ENCODE assay signal across 21 cellular contexts in the genomic region with DNA sequence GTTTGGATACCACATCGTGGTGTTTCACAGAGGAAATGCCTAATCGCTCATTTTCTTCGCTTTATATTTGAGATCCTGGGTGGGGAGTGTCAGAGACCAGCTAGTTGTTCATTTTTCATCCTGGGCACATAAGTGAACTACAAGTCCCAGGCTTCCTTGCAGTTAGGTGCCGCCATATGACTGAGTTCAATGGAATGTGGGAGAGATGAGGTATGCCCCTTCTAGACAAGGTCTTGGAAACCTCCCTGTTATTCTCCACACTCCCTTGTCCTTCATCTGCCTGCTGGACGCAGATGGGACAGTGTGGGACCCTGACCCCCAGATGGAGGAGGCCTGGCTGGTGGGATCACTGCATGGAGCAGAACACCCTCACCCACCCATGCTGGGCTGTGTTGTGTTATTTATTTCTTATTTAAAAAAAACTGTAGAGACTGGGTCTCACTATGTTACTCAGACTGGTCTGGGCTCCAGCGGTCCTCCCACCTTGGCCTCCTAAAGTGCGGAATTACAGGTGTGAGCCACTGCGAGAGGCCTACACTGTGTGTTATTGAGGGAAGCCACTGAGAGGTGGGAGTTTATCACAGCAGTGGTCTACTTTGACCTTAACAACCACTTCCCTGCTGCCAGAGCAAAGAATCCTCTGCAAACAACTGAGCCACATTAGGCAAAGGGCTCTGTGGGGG. TPM values are rescaled to one million over a fixed set of nuclear protein-coding genes. Genes with fewer than 3 reads are reported as not detected.
A peak's percentile ranks its signal among the peaks of the same experiment; 100 is the strongest.
DNase-seq lines count a peak whose midpoint lies in the region; ATAC-seq, FAIRE-seq and TF ChIP-seq lines count a peak whose summit lies in the region.
"Had no signal": no experiment of that assay in that cellular context is flagged by ENCODE, and none has a peak within 500 bp of the region (broad histone marks: within the 10 kb centered on the region; RNA-seq: fewer than 3 reads in every experiment).

No MANE protein-coding gene starts in this region.

- H3K27ac ChIP-seq in K562 (ENCODE audit: extremely low read depth, low read depth, low read length) (no peak overlapping the region), mesendoderm (ENCODE audit: low read depth, low read length) (no peak overlapping the region), testis (no peak overlapping the region)
- H3K27ac ChIP-seq: SK-N-MC, spleen had no signal

- H2BK15ac ChIP-seq in mesendoderm (replicated peaks; ENCODE audit: low read depth): no peak overlapping the region

- H3K9me1 ChIP-seq in K562 (ENCODE audit: control insufficient read depth, insufficient read depth, low read length): peaks cover 2% of the 10 kb centered on the region

- TF ChIP-seq CTCF in K562 (IDR thresholded peaks at IDR 0.05 in 2 of 3, conservative IDR thresholded peaks at IDR 0.05 in 1 of 3; ENCODE audit: insufficient read depth in 2 of 3, low read depth in 1 of 3, low read length in 3 of 3) (no peak), testis (IDR thresholded peaks at IDR 0.05) (no peak)

- no peak overlapping the region for H4K5ac ChIP-seq in mesendoderm (ENCODE audit: low read length)

- H3K18ac ChIP-seq in mesendoderm (ENCODE audit: low read length): no peak overlapping the region

- no peaks in the 10 kb centered on the region for H3K36me3 ChIP-seq in K562 (ENCODE audit: control insufficient read depth, insufficient read depth, low read length)
- H3K36me3 ChIP-seq in mesendoderm (ENCODE audit: control insufficient read depth, insufficient read depth, low read length): no peaks in the 10 kb centered on the region
- no peaks in the 10 kb centered on the region for H3K36me3 ChIP-seq in testis (ENCODE audit: low read depth, missing control alignments)
- H3K36me3 ChIP-seq: BE2C, spleen had no signal

- H3K4me1 ChIP-seq in K562 (replicated peaks in 1 of 2; ENCODE audit: control insufficient read depth in 2 of 2, insufficient read depth in 2 of 2, low read length in 2 of 2) (peaks cover 22 to 31% of the 10 kb centered on the region in 2 experiments), mesendoderm (ENCODE audit: control insufficient read depth, low read depth, low read length) (no peaks in the 10 kb centered on the region), testis (no peaks in the 10 kb centered on the region)
- H3K4me1 ChIP-seq: BE2C, spleen had no signal

- H3K79me1 ChIP-seq in mesendoderm (ENCODE audit: low read length): no peaks in the 10 kb centered on the region

- peak; percentile 63 for DNase-seq in ELR (ENCODE audit: low read depth)
- peak; percentile 53 for DNase-seq in M059J (ENCODE audit: low read depth)
- DNase-seq in K562 (ENCODE audit: extremely low read depth in 1 of 4, low spot score in 3 of 4): no peak
- DNase-seq in mesendoderm: peak; percentile 67
- no peak for DNase-seq in testis
- DNase-seq: activated CD8-positive, alpha-beta memory T cell treated with anti-CD3 and anti-CD28 coated beads, Interleukin-2, amount 50 U/mL, for 48 hours; activated gamma-delta T cell treated with Interleukin-2 at 50 U/mL for 16 hours; Calu3; effector memory CD8-positive, alpha-beta T cell; NCI-H187 treated with DMSO at 0.1 percent for 48 hours; OCI-M1; spleen; stimulated activated CD8-positive, alpha-beta memory T cell treated with anti-CD3 and anti-CD28 coated beads, Interleukin-4, amount 100 ng/mL, for 48 hours; T1000 had no signal

- no peak for TF ChIP-seq EP300 in K562 (IDR thresholded peaks at IDR 0.05; ENCODE audit: low read length)

- H3K4ac ChIP-seq in mesendoderm (ENCODE audit: low read depth, low read length): no peak overlapping the region

- H2BK120ac ChIP-seq in mesendoderm (ENCODE audit: low read depth, low read length): no peak overlapping the region

- peaks cover 3 to 11% of the 10 kb centered on the region in 2 experiments; a peak in 4 of 5 replicates for H3K27me3 ChIP-seq in K562 (ENCODE audit: control insufficient read depth in 2 of 2, insufficient read depth in 2 of 2, low read length in 2 of 2)
- H3K27me3 ChIP-seq in mesendoderm (ENCODE audit: insufficient read depth, low read length, poor library complexity): no peaks in the 10 kb centered on the region
- H3K27me3 ChIP-seq in testis: no peaks in the 10 kb centered on the region
- H3K27me3 ChIP-seq: BE2C had no signal

- no peaks in the 10 kb centered on the region for H3K79me2 ChIP-seq in K562 (ENCODE audit: control insufficient read depth, insufficient read depth, low read length)
- H3K79me2 ChIP-seq in mesendoderm (ENCODE audit: control insufficient read depth, insufficient read depth, low read length): no peaks in the 10 kb centered on the region

- no peak overlapping the region for H3K56ac ChIP-seq in mesendoderm (ENCODE audit: low read length)

- 0 out of 2 replicates have a peak overlapping the region, but pooled peaks have one; percentile 40 for H2AFZ ChIP-seq in K562 (ENCODE audit: low read depth, low read length)

- H3K9me3 ChIP-seq in K562 (replicated peaks; ENCODE audit: control insufficient read depth, insufficient read depth, low read depth, low read length) (no peaks in the 10 kb centered on the region; the same call in 1 of the 2 replicates), testis (no peaks in the 10 kb centered on the region)
- H3K9me3 ChIP-seq: BE2C, spleen had no signal

- TF ChIP-seq POLR2A in K562 (conservative IDR thresholded peaks at IDR 0.05): no peak
- TF ChIP-seq POLR2A in testis (IDR thresholded peaks at IDR 0.05): no peak

- WGBS in K562 (ENCODE audit: insufficient coverage, low coverage, missing lambda C conversion rate): 66% methylated on average over 8 of the region's 8 CpGs
- no CpG with 5 or more reads among the region's 8 CpGs for WGBS in mesendoderm (ENCODE audit: extremely low coverage, insufficient coverage, low lambda C conversion rate)
- 86 to 88% methylated on average over 8 of the region's 8 CpGs for WGBS in testis, 2 donors

- ATAC-seq in K562: peak; percentile 27; the same call in 1 of the 3 replicates
- ATAC-seq in HG03521 (IDR thresholded peaks at IDR 0.05; ENCODE audit: unreplicated experiment): no peak
- no peak for ATAC-seq in HG03432 (IDR thresholded peaks at IDR 0.05; ENCODE audit: unreplicated experiment)
- ATAC-seq: effector memory CD8-positive, alpha-beta T cell had no signal

- CTCF ChIA-PET in K562 (lab: Yijun Ruan, JAX; ENCODE audit: low intra/inter-chr PET ratio): no interaction called here

- FAIRE-seq in K562 (lab: Jason Lieb, UNC): no peak
- FAIRE-seq: GM12892, HTR-8/SVneo, islet of Langerhans had no signal

- no peak overlapping the region for H3K4me2 ChIP-seq in K562 (ENCODE audit: insufficient read depth, low read length)
- H3K4me2 ChIP-seq in mesendoderm (ENCODE audit: low read length): no peak overlapping the region

- no peak overlapping the region for H2AK5ac ChIP-seq in mesendoderm (ENCODE audit: low read length)

- H3K23ac ChIP-seq in mesendoderm (ENCODE audit: low read length): no peak overlapping the region

- no peak overlapping the region for H4K8ac ChIP-seq in mesendoderm (ENCODE audit: low read depth, low read length)

- BruUV-seq in K562 (replicated peaks; lab: Mats Ljungman, UMichigan): no TSS peak

- POLR2A ChIA-PET in K562 (lab: Yijun Ruan, JAX): interaction anchor here (0.6 kb wide), 1 partner anchor 1392 kb away, joined by 3 read pairs; no protein-coding TSS in a partner anchor

- intact Hi-C loops in K562 (cut with micrococcal nuclease): no loop called here
- intact Hi-C loops in testis (cut with DNase I; ENCODE audit: low total_unique reads): no loop called here

- in situ Hi-C loops in K562 (cut with MboI): no loop called here

- H3K4me3 ChIP-seq in K562: no peak overlapping the region
- no peak overlapping the region for H3K4me3 ChIP-seq in mesendoderm (ENCODE audit: low read length)
- H3K4me3 ChIP-seq in testis: no peak overlapping the region
- H3K4me3 ChIP-seq: SK-N-MC, spleen had no signal

- no peak for TF ChIP-seq RAD21 in K562 (CRISPR knock-in tag; conservative IDR thresholded peaks at IDR 0.05 in 1 of 2, IDR thresholded peaks at IDR 0.05 in 1 of 2)

- H3K9ac ChIP-seq in K562 (ENCODE audit: insufficient read depth in 1 of 2, low read depth in 2 of 2, low read length in 2 of 2): no peak overlapping the region
- no peak overlapping the region for H3K9ac ChIP-seq in mesendoderm (ENCODE audit: low read length)

- H2BK5ac ChIP-seq in mesendoderm (ENCODE audit: low read length): no peak overlapping the region

- no peaks in the 10 kb centered on the region for H4K20me1 ChIP-seq in K562 (replicated peaks; ENCODE audit: control insufficient read depth, insufficient read depth, low read length)

TF ChIP-seq in K562, 482 proteins besides CTCF, POLR2A, EP300 and RAD21 (continues in another document):
- no peak for TF ChIP-seq ARID1B (IDR thresholded peaks at IDR 0.05)
- TF ChIP-seq ATF7 (IDR thresholded peaks at IDR 0.05): no peak
- no peak for TF ChIP-seq ZNF212 (CRISPR knock-in tag; IDR thresholded peaks at IDR 0.05)
- 0 out of 2 replicates have a peak, but pooled peaks have one; percentile 8 for TF ChIP-seq JUND (IDR thresholded peaks at IDR 0.05; ENCODE audit: borderline replicate concordance, low read depth, low read length)
- no peak for TF ChIP-seq JUND (tag; IDR thresholded peaks at IDR 0.05; ENCODE audit: borderline replicate concordance, low read depth, low read length)
- peak; percentile 75 for TF ChIP-seq HCFC1 (IDR thresholded peaks at IDR 0.05; ENCODE audit: low read depth, low read length)
- TF ChIP-seq EHMT2 (IDR thresholded peaks at IDR 0.05): peak; percentile 33; the same call in 1 of the 2 replicates

RNA-seq across cellular contexts. Expression of gene VRK1, which starts 42.9 kb away (rescaled TPM):
- total RNA-seq in M059J (2014; rRNA removed; shearing (Covaris generic)): 33.9 and 46.9 TPM in 2 replicates
- 26.3 and 101 TPM in 2 replicates for total RNA-seq in K562 (2011; cell fraction: chromatin; rRNA removed; ENCODE audit: low replicate concordance)
- total RNA-seq in K562 (2011; cell fraction: nucleolus; rRNA removed): 11.8 and 19.5 TPM in 2 replicates
- total RNA-seq in K562 (2011; cell fraction: nucleoplasm; rRNA removed): 31.3 and 31.5 TPM in 2 replicates
- 78.9 and 99.7 TPM in 2 replicates for total RNA-seq in K562 (2014; rRNA removed)
- total RNA-seq in K562 (2014; rRNA removed; fragmentation: Illumina TruSeq; extraction: Trizol): 144 and 166 TPM in 2 replicates
- total RNA-seq in K562 (2015; rRNA removed; fragmentation: Illumina TruSeq; extraction: Trizol): 109 and 116 TPM in 2 replicates
- total RNA-seq in K562 (2021): 83.6 and 84.0 TPM in 2 replicates
- polyA plus RNA-seq in K562 (2011; rRNA removed): 63.0 and 93.8 TPM in 2 replicates
- polyA plus RNA-seq in K562 (2011; cell fraction: cytosol; rRNA removed): 14.3 and 34.5 TPM in 2 replicates
- 19.3 and 28.7 TPM in 2 replicates for polyA plus RNA-seq in K562 (2011; cell fraction: nucleus; rRNA removed)
- polyA plus RNA-seq in K562 (2012): 68.0 and 79.5 TPM in 2 replicates
- polyA plus RNA-seq in K562 (2014; fragmentation: Illumina TruSeq; extraction: Trizol): 91.4 and 106 TPM in 2 replicates
- 100 to 1,000 TPM; 177 TPM for polyA plus RNA-seq in K562 (2014; fragmentation: Nextera tagmentation; extraction: Ambion mirVana)
- polyA plus RNA-seq in K562 (2014; rRNA removed): 98.5 and 119 TPM in 2 replicates
- 128 and 131 TPM in 2 replicates for polyA minus RNA-seq in K562 (2011; rRNA and poly(A)+ RNA removed)
- polyA minus RNA-seq in K562 (2011; cell fraction: cytosol; rRNA and poly(A)+ RNA removed): 38.6 and 42.2 TPM in 2 replicates
- polyA minus RNA-seq in K562 (2011; cell fraction: nucleus; rRNA and poly(A)+ RNA removed): 47.5 and 94.1 TPM in 2 replicates
- polyA plus RNA-seq in mesendoderm (2013, experiment 1 of 2): 71.4 TPM
- 69.7 TPM for polyA plus RNA-seq in mesendoderm (2013, experiment 2 of 2)
- total RNA-seq in testis: 10 to 100 TPM; 49.2 to 52.0 TPM
- 44.7 TPM for polyA plus RNA-seq in testis (ENCODE audit: insufficient read depth, low read depth, low replicate concordance)

Comparison
In these comparisons a context has a peak if more than half of its experiments do, and no peak if none do; other contexts are left out.
1. DNase-seq: peak in ELR (single experiment), M059J (single experiment) and mesendoderm (single experiment); none in K562 (0 of 4) and testis (single experiment).